In genomic region chr7:136294977-136295376, GRCh38 we compare ENCODE assay signal across 21 cellular contexts.
DNase-seq lines count a peak whose midpoint lies in the region; ATAC-seq and TF ChIP-seq lines count a peak whose summit lies in the region.
"Had no signal": no experiment of that assay in that cellular context is flagged by ENCODE, and none has a peak within 500 bp of the region (broad histone marks: within the 10 kb centered on the region; RNA-seq: fewer than 3 reads in every experiment).

No MANE protein-coding gene starts in this region.

- H3K4me3 ChIP-seq in retinal pigment epithelial cell (ENCODE audit: low read length), result no peak overlapping the region
- H3K4me3 ChIP-seq: right atrium auricular region had no signal

- H3K4me3 Mint-ChIP-seq in activated T-cell treated with anti-CD3 and anti-CD28 coated beads, Interleukin-2, amount 50 U/mL, for 72 hours, result no peak overlapping the region
- H3K4me3 Mint-ChIP-seq: activated naive CD8-positive, alpha-beta T cell; activated T-cell treated with anti-CD3 and anti-CD28 coated beads, Interleukin-2, amount 50 U/mL, for 4 hours; type B pancreatic cell had no signal

- H3K9me3 Mint-ChIP-seq in activated T-cell treated with anti-CD3 and anti-CD28 coated beads, Interleukin-2, amount 50 U/mL, for 72 hours, result peaks cover 0 to 4% of the 10 kb centered on the region in 2 donors
- H3K9me3 Mint-ChIP-seq: activated T-cell treated with anti-CD3 and anti-CD28 coated beads, Interleukin-2, amount 50 U/mL, for 4 hours; type B pancreatic cell had no signal

- no peak for ATAC-seq in activated T-cell treated with anti-CD3 and anti-CD28 coated beads, Interleukin-2, amount 50 U/mL, for 72 hours (replicated peaks in 1 of 2)
- ATAC-seq: activated T-cell treated with anti-CD3 and anti-CD28 coated beads, Interleukin-2, amount 50 U/mL, for 4 hours; SK-N-SH treated with all-trans-retinoic acid at 6 μM for 48 hours had no signal

- no peaks in the 10 kb centered on the region for H3K27me3 Mint-ChIP-seq in activated T-cell treated with anti-CD3 and anti-CD28 coated beads, Interleukin-2, amount 50 U/mL, for 72 hours (ENCODE audit: low read depth)
- H3K27me3 Mint-ChIP-seq: activated naive CD8-positive, alpha-beta T cell; type B pancreatic cell had no signal

- H3K27ac Mint-ChIP-seq in activated T-cell treated with anti-CD3 and anti-CD28 coated beads, Interleukin-2, amount 50 U/mL, for 72 hours, result no peak overlapping the region
- H3K27ac Mint-ChIP-seq: activated naive CD8-positive, alpha-beta T cell; type B pancreatic cell had no signal

- H3K36me3 Mint-ChIP-seq in activated T-cell treated with anti-CD3 and anti-CD28 coated beads, Interleukin-2, amount 50 U/mL, for 72 hours (ENCODE audit: insufficient read depth in 2 of 2), result no peaks in the 10 kb centered on the region
- H3K36me3 Mint-ChIP-seq: activated naive CD8-positive, alpha-beta T cell; type B pancreatic cell had no signal

- H3K4me1 Mint-ChIP-seq in activated T-cell treated with anti-CD3 and anti-CD28 coated beads, Interleukin-2, amount 50 U/mL, for 72 hours (ENCODE audit: low read depth), result no peaks in the 10 kb centered on the region

- DNase-seq in HT-29 (ENCODE audit: low spot score) (peak; percentile 8), RPMI8226 (peak; percentile 54), retinal pigment epithelial cell (ENCODE audit: low read depth) (no peak), activated gamma-delta T cell treated with Interleukin-2 at 50 U/mL for 16 hours (no peak)
- no peak for DNase-seq in activated T-cell treated with anti-CD3 and anti-CD28 coated beads, Interleukin-2, amount 50 U/mL, for 72 hours
- no peak for DNase-seq in stimulated activated CD8-positive, alpha-beta memory T cell treated with anti-CD3 and anti-CD28 coated beads, Interleukin-4, amount 100 ng/mL, for 48 hours
- DNase-seq: activated CD4-positive, CD25-positive, alpha-beta regulatory T cell treated with anti-CD3 and anti-CD28 coated beads, Interleukin-2, amount 50 U/mL, for 72 hours; activated T-cell treated with anti-CD3 and anti-CD28 coated beads, Interleukin-2, amount 50 U/mL, for 4 hours; Caco-2; effector CD4-positive, alpha-beta T cell; foreskin melanocyte; GOT3; kidney glomerular epithelial cell; NCI-H2227 treated with DMSO at 0.1 percent for 48 hours; stimulated activated CD4-positive, alpha-beta T cell treated with anti-CD3 and anti-CD28 coated beads, Interleukin-12 subunit alpha, Interleukin-12 subunit beta, amount 100 ng/mL, for 4 hours; T-helper 9 cell had no signal

- TF ChIP-seq CTCF in GM12873 (IDR thresholded peaks at IDR 0.05; ENCODE audit: insufficient read depth, low read depth, low read length, missing control alignments) (peak; percentile 45), retinal pigment epithelial cell (conservative IDR thresholded peaks at IDR 0.05; ENCODE audit: low read depth, low read length) (peak; percentile 5)

Comparison
In these comparisons a context has a peak if more than half of its experiments do, and no peak if none do; other contexts are left out.
1. DNase-seq: peak in HT-29 (single experiment) and RPMI8226 (single experiment); none in retinal pigment epithelial cell (single experiment), activated gamma-delta T cell treated with Interleukin-2 at 50 U/mL for 16 hours (single experiment), activated T-cell treated with anti-CD3 and anti-CD28 coated beads, Interleukin-2, amount 50 U/mL, for 72 hours (0 of 2) and stimulated activated CD8-positive, alpha-beta memory T cell treated with anti-CD3 and anti-CD28 coated beads, Interleukin-4, amount 100 ng/mL, for 48 hours (single experiment).